1 cellular context compared by ENCODE assay signal in the genomic region with DNA sequence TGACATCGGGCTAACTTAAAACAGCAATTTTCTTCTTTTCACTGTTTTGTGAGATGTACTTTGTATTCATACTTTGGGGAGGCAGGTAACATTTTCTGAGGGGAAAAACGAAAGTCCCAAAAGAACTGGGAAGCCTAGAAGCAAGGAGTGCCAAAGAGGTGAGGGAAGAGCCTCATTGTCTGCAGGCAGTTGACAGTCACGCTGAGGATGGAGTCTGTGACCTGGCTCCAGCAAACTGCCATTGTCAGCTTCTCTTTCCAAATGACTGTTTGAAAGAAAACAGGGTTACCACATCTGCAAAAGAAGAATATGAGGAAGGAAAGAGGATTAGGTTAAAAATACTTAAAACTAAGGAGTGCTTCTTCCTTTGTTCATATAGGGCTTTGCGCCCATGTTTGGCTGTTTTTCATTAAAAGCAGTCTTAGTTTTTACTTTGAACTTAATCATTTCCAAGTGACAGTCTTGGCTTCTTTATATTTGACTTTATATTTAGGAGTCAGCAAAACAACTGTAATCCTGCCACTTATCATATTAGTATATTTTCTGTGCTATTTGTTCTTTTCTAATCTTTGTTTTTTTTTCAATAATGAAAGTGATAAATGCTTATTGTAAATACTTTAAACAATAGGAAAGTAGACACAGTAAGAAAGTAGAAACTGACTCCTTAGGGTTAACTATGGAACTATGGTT.
TF ChIP-seq lines count a peak whose summit lies in the region.

No MANE protein-coding gene starts in this region.

TF ChIP-seq in WTC11, 78 proteins besides CTCF, POLR2A, EP300 and RAD21 (continued from another document):
- TF ChIP-seq ERG (CRISPR knock-in tag; IDR thresholded peaks at IDR 0.05) (no peak), NFE2L1 (CRISPR knock-in tag; IDR thresholded peaks at IDR 0.05) (no peak), FOXK1 (CRISPR knock-in tag; IDR thresholded peaks at IDR 0.05) (no peak), FOXP1 (CRISPR knock-in tag; IDR thresholded peaks at IDR 0.05; ENCODE audit: borderline replicate concordance) (no peak), IRF2 (CRISPR knock-in tag; IDR thresholded peaks at IDR 0.05; ENCODE audit: borderline replicate concordance, low read depth) (no peak)
- TF ChIP-seq, protein P1, sequence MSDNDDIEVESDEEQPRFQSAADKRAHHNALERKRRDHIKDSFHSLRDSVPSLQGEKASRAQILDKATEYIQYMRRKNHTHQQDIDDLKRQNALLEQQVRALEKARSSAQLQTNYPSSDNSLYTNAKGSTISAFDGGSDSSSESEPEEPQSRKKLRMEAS (CRISPR knock-in tag; IDR thresholded peaks at IDR 0.05) = no peak
